In the genomic region with DNA sequence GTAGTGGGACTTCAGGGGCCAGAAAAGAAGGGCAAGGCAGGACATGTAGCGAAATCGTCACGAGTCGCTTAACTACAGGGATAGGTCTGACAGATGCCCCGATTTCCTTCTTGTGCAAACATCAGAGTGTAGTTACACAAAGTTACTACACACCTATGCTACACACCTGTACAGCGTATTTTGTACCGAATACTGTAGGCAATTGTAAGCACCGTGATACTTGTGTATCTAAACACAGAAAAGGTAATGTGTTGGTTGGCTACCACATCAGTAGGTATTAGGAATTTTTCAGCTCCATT, we compare ENCODE assay signal across 8 cellular contexts. TPM values are rescaled to one million over a fixed set of nuclear protein-coding genes. Genes with fewer than 3 reads are reported as not detected.
DNase-seq lines count a peak whose midpoint lies in the region; ATAC-seq and TF ChIP-seq lines count a peak whose summit lies in the region.

No MANE protein-coding gene starts in this region.

- TF ChIP-seq POLR2A in upper lobe of left lung (IDR thresholded peaks at IDR 0.05) = no peak

- DNase-seq in activated naive CD4-positive, alpha-beta T cell treated with anti-CD3 and anti-CD28 coated beads, Interleukin-2, amount 50 U/mL, for 16 hours = no peak
- no peak for DNase-seq in astrocyte of the cerebellum (ENCODE audit: low read depth)
- no peak for DNase-seq in lower lobe of right lung
- no peak for DNase-seq in upper lobe of left lung
- DNase-seq in activated gamma-delta T cell (lab: John Stamatoyannopoulos, UW) = no peak
- DNase-seq in activated CD8-positive, alpha-beta memory T cell treated with anti-CD3 and anti-CD28 coated beads, Interleukin-2, amount 50 U/mL, for 4 hours = no peak

- H3K27me3 ChIP-seq in lower lobe of right lung (ENCODE audit: low read depth) (no peaks in the 10 kb centered on the region), upper lobe of left lung (no peaks in the 10 kb centered on the region)

- H3K27me3 Mint-ChIP-seq in activated naive CD4-positive, alpha-beta T cell treated with anti-CD3 and anti-CD28 coated beads, Interleukin-2, amount 50 U/mL, for 24 hours = no peaks in the 10 kb centered on the region

- WGBS in upper lobe of left lung, 2 donors = 17 to 74% methylated on average over 4 to 8 of the region's 8 CpGs

- ATAC-seq in lower lobe of right lung (no peak), upper lobe of left lung (ENCODE audit: low FRiP score in 2 of 2) (no peak), HG02884 (IDR thresholded peaks at IDR 0.05; ENCODE audit: unreplicated experiment) (no peak)

- peak overlapping the region; percentile 90 for H3K4me3 Mint-ChIP-seq in activated naive CD4-positive, alpha-beta T cell treated with anti-CD3 and anti-CD28 coated beads, Interleukin-2, amount 50 U/mL, for 24 hours

- H3K9me3 ChIP-seq in lower lobe of right lung = no peaks in the 10 kb centered on the region
- H3K9me3 ChIP-seq in upper lobe of left lung = no peaks in the 10 kb centered on the region

- TF ChIP-seq CTCF in astrocyte of the cerebellum (IDR thresholded peaks at IDR 0.05; ENCODE audit: low read depth, low read length, missing control alignments) = no peak
- no peak for TF ChIP-seq CTCF in lower lobe of right lung (IDR thresholded peaks at IDR 0.05)
- no peak for TF ChIP-seq CTCF in upper lobe of left lung (IDR thresholded peaks at IDR 0.05)

- H3K4me3 ChIP-seq in astrocyte of the cerebellum (ENCODE audit: low read depth, low read length) (peak overlapping the region; percentile 57), lower lobe of right lung (peak overlapping the region; percentile 76), upper lobe of left lung (peak overlapping the region; percentile 67 to 83 (median 76))

- in situ Hi-C loops in astrocyte of the cerebellum (cut with HindIII; ENCODE audit: low sequenced_read_pairs) = no loop called here

- H3K36me3 ChIP-seq in lower lobe of right lung (peaks cover 5% of the 10 kb centered on the region), upper lobe of left lung (no peaks in the 10 kb centered on the region)

- peaks cover 12% of the 10 kb centered on the region for H3K36me3 Mint-ChIP-seq in activated naive CD4-positive, alpha-beta T cell treated with anti-CD3 and anti-CD28 coated beads, Interleukin-2, amount 50 U/mL, for 24 hours

- H3K4me1 Mint-ChIP-seq in activated naive CD4-positive, alpha-beta T cell treated with anti-CD3 and anti-CD28 coated beads, Interleukin-2, amount 50 U/mL, for 24 hours = peaks cover 40% of the 10 kb centered on the region

- H3K9me3 Mint-ChIP-seq in activated naive CD4-positive, alpha-beta T cell treated with anti-CD3 and anti-CD28 coated beads, Interleukin-2, amount 50 U/mL, for 24 hours = no peaks in the 10 kb centered on the region

- peak overlapping the region; percentile 96 for H3K27ac ChIP-seq in lower lobe of right lung
- peak overlapping the region; percentile 95 to 99 (median 97) for H3K27ac ChIP-seq in upper lobe of left lung

- intact Hi-C loops in lower lobe of right lung (cut with DNase I) = no loop called here

- H3K4me1 ChIP-seq in lower lobe of right lung (peaks cover 35% of the 10 kb centered on the region), upper lobe of left lung (peaks cover 3 to 34% (median 26%) of the 10 kb centered on the region in 4 donors)

- H3K27ac Mint-ChIP-seq in activated naive CD4-positive, alpha-beta T cell treated with anti-CD3 and anti-CD28 coated beads, Interleukin-2, amount 50 U/mL, for 24 hours = peak overlapping the region; percentile 98

- no peak for TF ChIP-seq EP300 in upper lobe of left lung (IDR thresholded peaks at IDR 0.05)

RNA-seq across cellular contexts. Expression of gene MTHFS, which starts 0.5 kb away (rescaled TPM):
- total RNA-seq in lower lobe of right lung (37.4 TPM), upper lobe of left lung (10 to 100 TPM; 15.0 to 60.8 (median 33.8) TPM)
